Comparison of ENCODE assay signal across 1 cellular context in genomic region chr4:184348311-184349233, GRCh38.
TF ChIP-seq lines count a peak whose summit lies in the region.

No MANE protein-coding gene starts in this region.

TF ChIP-seq in HepG2, 621 proteins besides CTCF, POLR2A, EP300 and RAD21 (continued from another document and continues in another):
- peak; percentile 64; the same call in 1 of the 2 replicates for TF ChIP-seq KLF6 (CRISPR knock-in tag; IDR thresholded peaks at IDR 0.05)
- peak; percentile 65; the same call in 1 of the 2 replicates for TF ChIP-seq ZBTB38 (CRISPR knock-in tag; IDR thresholded peaks at IDR 0.05)
- TF ChIP-seq IRF2 (CRISPR knock-in tag; IDR thresholded peaks at IDR 0.05) = peak; percentile 87
- peak; percentile 40; the same call in 1 of the 2 replicates for TF ChIP-seq ZSCAN30 (CRISPR knock-in tag; IDR thresholded peaks at IDR 0.05)
- no peak for TF ChIP-seq RAD51 (IDR thresholded peaks at IDR 0.05; ENCODE audit: borderline replicate concordance)
- TF ChIP-seq JUND (CRISPR knock-in tag; IDR thresholded peaks at IDR 0.05) = peak; percentile 72
- peak; percentile 56 for TF ChIP-seq NFYC (CRISPR knock-in tag; IDR thresholded peaks at IDR 0.05)
- no peak for TF ChIP-seq ZBTB46 (CRISPR knock-in tag; IDR thresholded peaks at IDR 0.05; ENCODE audit: borderline replicate concordance)
- no peak for TF ChIP-seq THYN1 (CRISPR knock-in tag; IDR thresholded peaks at IDR 0.05; ENCODE audit: borderline replicate concordance, low read depth)
- TF ChIP-seq TMF1 (CRISPR knock-in tag; IDR thresholded peaks at IDR 0.05; ENCODE audit: low read depth) = no peak
- no peak for TF ChIP-seq NKX3-1 (CRISPR knock-in tag; IDR thresholded peaks at IDR 0.05)
- peak; percentile 95 for TF ChIP-seq HNF1B (CRISPR knock-in tag; IDR thresholded peaks at IDR 0.05)
- peak; percentile 88; the same call in 1 of the 2 replicates for TF ChIP-seq ZKSCAN8 (CRISPR knock-in tag; IDR thresholded peaks at IDR 0.05; ENCODE audit: borderline replicate concordance)
- no peak for TF ChIP-seq SMAD9 (CRISPR knock-in tag; IDR thresholded peaks at IDR 0.05)
- no peak for TF ChIP-seq MLLT10 (CRISPR knock-in tag; IDR thresholded peaks at IDR 0.05)
- peak; percentile 49; the same call in 1 of the 2 replicates for TF ChIP-seq TAF1 (CRISPR knock-in tag; IDR thresholded peaks at IDR 0.05)
- TF ChIP-seq GLMP (CRISPR knock-in tag; IDR thresholded peaks at IDR 0.05; ENCODE audit: borderline replicate concordance) = no peak
- no peak for TF ChIP-seq NFKB2 (CRISPR knock-in tag; IDR thresholded peaks at IDR 0.05; ENCODE audit: borderline replicate concordance)
- 0 out of 2 replicates have a peak, but pooled peaks have one; percentile 44 for TF ChIP-seq SMYD3 (CRISPR knock-in tag; IDR thresholded peaks at IDR 0.05)
- TF ChIP-seq SOX5 (CRISPR knock-in tag; IDR thresholded peaks at IDR 0.05; ENCODE audit: borderline replicate concordance) = peak; percentile 86
- TF ChIP-seq ZBTB21 (CRISPR knock-in tag; IDR thresholded peaks at IDR 0.05) = peak; percentile 36; the same call in 1 of the 2 replicates
- TF ChIP-seq CSRNP1 (CRISPR knock-in tag; IDR thresholded peaks at IDR 0.05) = 0 out of 2 replicates have a peak, but pooled peaks have one; percentile 36
- peak; percentile 64; the same call in 1 of the 2 replicates for TF ChIP-seq ZNF205 (CRISPR knock-in tag; IDR thresholded peaks at IDR 0.05)
- TF ChIP-seq ZBTB49 (CRISPR knock-in tag; IDR thresholded peaks at IDR 0.05; ENCODE audit: borderline replicate concordance) = no peak
- TF ChIP-seq KLF11 (CRISPR knock-in tag; IDR thresholded peaks at IDR 0.05) = peak; percentile 66; the same call in 1 of the 2 replicates
- TF ChIP-seq KLF16 (CRISPR knock-in tag; IDR thresholded peaks at IDR 0.05) = peak in 1 of 2 experiments; percentile 78; a peak in 1 of 4 replicates
- TF ChIP-seq IRF1 (CRISPR knock-in tag; IDR thresholded peaks at IDR 0.05; ENCODE audit: low read depth) = no peak
- TF ChIP-seq SP5 (CRISPR knock-in tag; IDR thresholded peaks at IDR 0.05; ENCODE audit: borderline replicate concordance, low read depth) = peak; percentile 76; the same call in 1 of the 2 replicates
- peak; percentile 75; the same call in 1 of the 2 replicates for TF ChIP-seq SMAD3 (CRISPR knock-in tag; IDR thresholded peaks at IDR 0.05)
- peak; percentile 81 for TF ChIP-seq ISL2 (CRISPR knock-in tag; IDR thresholded peaks at IDR 0.05)
- TF ChIP-seq SNAI1 (CRISPR knock-in tag; IDR thresholded peaks at IDR 0.05; ENCODE audit: borderline replicate concordance) = no peak; the same call in 1 of the 2 replicates
- TF ChIP-seq GPN1 (CRISPR knock-in tag; IDR thresholded peaks at IDR 0.05; ENCODE audit: borderline replicate concordance) = no peak
- no peak for TF ChIP-seq ZBTB40 (IDR thresholded peaks at IDR 0.05)
- peak; percentile 48; the same call in 1 of the 2 replicates for TF ChIP-seq ZBTB40 (CRISPR knock-in tag; IDR thresholded peaks at IDR 0.05)
- TF ChIP-seq MNT (IDR thresholded peaks at IDR 0.05) = peak; percentile 51
- TF ChIP-seq HMGXB4 (CRISPR knock-in tag; IDR thresholded peaks at IDR 0.05; ENCODE audit: borderline replicate concordance in 1 of 2, low read depth in 1 of 2) = peak; percentile 40 to 67; a peak in 2 of 4 replicates
- no peak for TF ChIP-seq ATRX (CRISPR knock-in tag; IDR thresholded peaks at IDR 0.05; ENCODE audit: borderline replicate concordance)
